1 cellular context compared by ENCODE assay signal in the genomic region with DNA sequence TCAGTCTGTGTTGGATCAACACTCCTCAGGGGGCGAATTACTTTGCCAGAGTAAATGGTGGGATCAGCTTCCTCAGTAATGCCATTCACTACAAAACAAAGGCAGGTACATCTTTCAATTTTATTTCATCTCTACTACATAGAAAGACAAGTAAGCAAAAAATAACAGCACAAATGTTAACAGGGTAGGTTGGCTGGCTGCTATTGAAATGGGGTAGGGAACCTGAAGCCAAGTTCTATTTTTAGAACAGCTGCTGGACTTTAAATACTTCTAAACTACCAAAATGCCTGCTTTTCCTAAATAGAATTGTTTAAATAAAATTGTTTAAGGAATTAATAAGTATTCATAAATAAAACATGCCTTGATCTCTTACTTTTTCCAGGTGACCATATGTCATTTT.
TF ChIP-seq lines count a peak whose summit lies in the region.

No MANE protein-coding gene starts in this region.

TF ChIP-seq in GM23338, 12 proteins besides CTCF, POLR2A, EP300 and RAD21:
- TF ChIP-seq, protein P1, sequence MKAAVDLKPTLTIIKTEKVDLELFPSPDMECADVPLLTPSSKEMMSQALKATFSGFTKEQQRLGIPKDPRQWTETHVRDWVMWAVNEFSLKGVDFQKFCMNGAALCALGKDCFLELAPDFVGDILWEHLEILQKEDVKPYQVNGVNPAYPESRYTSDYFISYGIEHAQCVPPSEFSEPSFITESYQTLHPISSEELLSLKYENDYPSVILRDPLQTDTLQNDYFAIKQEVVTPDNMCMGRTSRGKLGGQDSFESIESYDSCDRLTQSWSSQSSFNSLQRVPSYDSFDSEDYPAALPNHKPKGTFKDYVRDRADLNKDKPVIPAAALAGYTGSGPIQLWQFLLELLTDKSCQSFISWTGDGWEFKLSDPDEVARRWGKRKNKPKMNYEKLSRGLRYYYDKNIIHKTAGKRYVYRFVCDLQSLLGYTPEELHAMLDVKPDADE (IDR thresholded peaks at IDR 0.05), result no peak
- TF ChIP-seq, protein P2, sequence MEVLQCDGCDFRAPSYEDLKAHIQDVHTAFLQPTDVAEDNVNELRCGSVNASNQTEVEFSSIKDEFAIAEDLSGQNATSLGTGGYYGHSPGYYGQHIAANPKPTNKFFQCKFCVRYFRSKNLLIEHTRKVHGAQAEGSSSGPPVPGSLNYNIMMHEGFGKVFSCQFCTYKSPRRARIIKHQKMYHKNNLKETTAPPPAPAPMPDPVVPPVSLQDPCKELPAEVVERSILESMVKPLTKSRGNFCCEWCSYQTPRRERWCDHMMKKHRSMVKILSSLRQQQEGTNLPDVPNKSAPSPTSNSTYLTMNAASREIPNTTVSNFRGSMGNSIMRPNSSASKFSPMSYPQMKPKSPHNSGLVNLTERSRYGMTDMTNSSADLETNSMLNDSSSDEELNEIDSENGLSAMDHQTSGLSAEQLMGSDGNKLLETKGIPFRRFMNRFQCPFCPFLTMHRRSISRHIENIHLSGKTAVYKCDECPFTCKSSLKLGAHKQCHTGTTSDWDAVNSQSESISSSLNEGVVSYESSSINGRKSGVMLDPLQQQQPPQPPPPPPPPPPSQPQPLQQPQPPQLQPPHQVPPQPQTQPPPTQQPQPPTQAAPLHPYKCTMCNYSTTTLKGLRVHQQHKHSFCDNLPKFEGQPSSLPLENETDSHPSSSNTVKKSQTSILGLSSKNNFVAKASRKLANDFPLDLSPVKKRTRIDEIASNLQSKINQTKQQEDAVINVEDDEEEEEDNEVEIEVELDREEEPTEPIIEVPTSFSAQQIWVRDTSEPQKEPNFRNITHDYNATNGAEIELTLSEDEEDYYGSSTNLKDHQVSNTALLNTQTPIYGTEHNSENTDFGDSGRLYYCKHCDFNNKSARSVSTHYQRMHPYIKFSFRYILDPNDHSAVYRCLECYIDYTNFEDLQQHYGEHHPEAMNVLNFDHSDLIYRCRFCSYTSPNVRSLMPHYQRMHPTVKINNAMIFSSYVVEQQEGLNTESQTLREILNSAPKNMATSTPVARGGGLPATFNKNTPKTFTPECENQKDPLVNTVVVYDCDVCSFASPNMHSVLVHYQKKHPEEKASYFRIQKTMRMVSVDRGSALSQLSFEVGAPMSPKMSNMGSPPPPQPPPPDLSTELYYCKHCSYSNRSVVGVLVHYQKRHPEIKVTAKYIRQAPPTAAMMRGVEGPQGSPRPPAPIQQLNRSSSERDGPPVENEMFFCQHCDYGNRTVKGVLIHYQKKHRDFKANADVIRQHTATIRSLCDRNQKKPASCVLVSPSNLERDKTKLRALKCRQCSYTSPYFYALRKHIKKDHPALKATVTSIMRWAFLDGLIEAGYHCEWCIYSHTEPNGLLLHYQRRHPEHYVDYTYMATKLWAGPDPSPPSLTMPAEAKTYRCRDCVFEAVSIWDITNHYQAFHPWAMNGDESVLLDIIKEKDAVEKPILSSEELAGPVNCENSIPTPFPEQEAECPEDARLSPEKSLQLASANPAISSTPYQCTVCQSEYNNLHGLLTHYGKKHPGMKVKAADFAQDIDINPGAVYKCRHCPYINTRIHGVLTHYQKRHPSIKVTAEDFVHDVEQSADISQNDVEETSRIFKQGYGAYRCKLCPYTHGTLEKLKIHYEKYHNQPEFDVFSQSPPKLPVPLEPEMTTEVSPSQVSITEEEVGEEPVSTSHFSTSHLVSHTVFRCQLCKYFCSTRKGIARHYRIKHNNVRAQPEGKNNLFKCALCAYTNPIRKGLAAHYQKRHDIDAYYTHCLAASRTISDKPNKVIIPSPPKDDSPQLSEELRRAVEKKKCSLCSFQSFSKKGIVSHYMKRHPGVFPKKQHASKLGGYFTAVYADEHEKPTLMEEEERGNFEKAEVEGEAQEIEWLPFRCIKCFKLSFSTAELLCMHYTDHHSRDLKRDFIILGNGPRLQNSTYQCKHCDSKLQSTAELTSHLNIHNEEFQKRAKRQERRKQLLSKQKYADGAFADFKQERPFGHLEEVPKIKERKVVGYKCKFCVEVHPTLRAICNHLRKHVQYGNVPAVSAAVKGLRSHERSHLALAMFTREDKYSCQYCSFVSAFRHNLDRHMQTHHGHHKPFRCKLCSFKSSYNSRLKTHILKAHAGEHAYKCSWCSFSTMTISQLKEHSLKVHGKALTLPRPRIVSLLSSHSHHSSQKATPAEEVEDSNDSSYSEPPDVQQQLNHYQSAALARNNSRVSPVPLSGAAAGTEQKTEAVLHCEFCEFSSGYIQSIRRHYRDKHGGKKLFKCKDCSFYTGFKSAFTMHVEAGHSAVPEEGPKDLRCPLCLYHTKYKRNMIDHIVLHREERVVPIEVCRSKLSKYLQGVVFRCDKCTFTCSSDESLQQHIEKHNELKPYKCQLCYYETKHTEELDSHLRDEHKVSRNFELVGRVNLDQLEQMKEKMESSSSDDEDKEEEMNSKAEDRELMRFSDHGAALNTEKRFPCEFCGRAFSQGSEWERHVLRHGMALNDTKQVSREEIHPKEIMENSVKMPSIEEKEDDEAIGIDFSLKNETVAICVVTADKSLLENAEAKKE (CRISPR knock-in tag; IDR thresholded peaks at IDR 0.05), result no peak
- TF ChIP-seq ZNF331 (CRISPR knock-in tag; IDR thresholded peaks at IDR 0.05; ENCODE audit: low read depth), result no peak
- no peak for TF ChIP-seq NANOG (IDR thresholded peaks at IDR 0.05; ENCODE audit: borderline replicate concordance)
